In genomic region chr16:52597073-52597771, GRCh38 we compare ENCODE assay signal across 14 cellular contexts. TPM values are rescaled to one million over a fixed set of nuclear protein-coding genes. Genes with fewer than 3 reads are reported as not detected.
"Had no signal": no experiment of that assay in that cellular context is flagged by ENCODE, and none has a peak within 500 bp of the region (broad histone marks: within the 10 kb centered on the region; RNA-seq: fewer than 3 reads in every experiment).

No MANE protein-coding gene starts in this region.

- H3K27me3 ChIP-seq: sigmoid colon, testis, upper lobe of right lung had no signal

- DNase-seq: activated CD4-positive, alpha-beta memory T cell treated with anti-CD3 and anti-CD28 coated beads, Interleukin-2, amount 10 ng/mL, durations not matched to agents 7 days and 5 days; activated CD4-positive, alpha-beta T cell treated with anti-CD3 and anti-CD28 coated beads for 4 hours; activated naive CD4-positive, alpha-beta T cell treated with anti-CD3 and anti-CD28 coated beads, Interleukin-2, amount 10 ng/mL, durations not matched to agents 7 days and 5 days; activated T-cell treated with anti-CD3 and anti-CD28 coated beads, Interleukin-2, amount 50 U/mL, for 24 hours; occipital lobe; sigmoid colon; stimulated activated CD4-positive, alpha-beta T cell treated with anti-CD3 and anti-CD28 coated beads, Interleukin-1b, Interleukin-23, amount 100 ng/mL, for 48 hours; stimulated activated naive CD8-positive, alpha-beta T cell treated with anti-CD3 and anti-CD28 coated beads, Interleukin-15, amount 100 ng/mL, for 72 hours; T-helper 2 cell; testis; upper lobe of right lung had no signal

- H3K36me3 ChIP-seq: prostate gland, sigmoid colon, upper lobe of right lung had no signal

- H3K27ac ChIP-seq: testis, upper lobe of right lung had no signal

- H3K4me3 ChIP-seq: prostate gland, sigmoid colon, testis, upper lobe of right lung had no signal

- H3K4me1 ChIP-seq: prostate gland, testis, upper lobe of right lung had no signal

- FAIRE-seq: astrocyte had no signal

- H3K9me3 ChIP-seq: prostate gland, sigmoid colon, testis, upper lobe of right lung had no signal

- ATAC-seq: stimulated activated naive CD8-positive, alpha-beta T cell treated with anti-CD3 and anti-CD28 coated beads, Interleukin-15, amount 100 ng/mL, for 72 hours; upper lobe of right lung had no signal

RNA-seq across cellular contexts. Expression of gene TOX3, which starts 50.3 kb away (rescaled TPM):
- total RNA-seq: activated CD4-positive, alpha-beta memory T cell treated with anti-CD3 and anti-CD28 coated beads, Interleukin-2, amount 10 ng/mL, durations not matched to agents 7 days and 5 days; chondrocyte had no signal
